Comparison of ENCODE assay signal across 38 cellular contexts in genomic region chr20:16775961-16776360, GRCh38. TPM values are rescaled to one million over a fixed set of nuclear protein-coding genes. Genes with fewer than 3 reads are reported as not detected.
"Had no signal": no experiment of that assay in that cellular context is flagged by ENCODE, and none has a peak within 500 bp of the region (broad histone marks: within the 10 kb centered on the region; RNA-seq: fewer than 3 reads in every experiment).

No MANE protein-coding gene starts in this region.

- H3K4me3 ChIP-seq: MG63 had no signal

- H3K27me3 ChIP-seq: MG63 had no signal

- H3K36me3 ChIP-seq: MG63 had no signal

- H3K9me3 ChIP-seq: MG63 had no signal

- DNase-seq: Karpas-422, Kasumi-1, MG63, MM.1S, MV-4-11, NCI-H1048, NCI-H1092, NCI-H1092 treated with DMSO at 0.1 percent for 48 hours, NCI-H1105, NCI-H1105 treated with DMSO at 0.1 percent for 48 hours, NCI-H1417, NCI-H1417 treated with DMSO at 0.1 percent for 48 hours, NCI-H1436, NCI-H1436 treated with DMSO at 0.1 percent for 48 hours, NCI-H146, NCI-H1694, NCI-H1694 treated with DMSO at 0.1 percent for 48 hours, NCI-H187, NCI-H187 treated with DMSO at 0.1 percent for 48 hours, NCI-H1930, NCI-H2029, NCI-H2029 treated with DMSO at 0.1 percent for 48 hours, NCI-H2081, NCI-H2081 treated with DMSO at 0.1 percent for 48 hours, NCI-H2107, NCI-H2171, NCI-H2171 treated with DMSO at 0.1 percent for 48 hours, NCI-H226, NCI-H345, NCI-H446, NCI-H446 treated with DMSO at 0.1 percent for 48 hours, NCI-H510A, NCI-H510A treated with DMSO at 0.1 percent for 48 hours, NCI-H524 had no signal

RNA-seq across cellular contexts. Expression of gene OTOR, which starts 27.8 kb away (rescaled TPM):
- total RNA-seq: LHCN-M2, M059J, MCF 10A, NCI-H460 had no signal
